ENCODE assay signal across 13 cellular contexts in genomic region chr20:18263723-18264122, GRCh38. TPM values are rescaled to one million over a fixed set of nuclear protein-coding genes. Genes with fewer than 3 reads are reported as not detected.
A peak's percentile ranks its signal among the peaks of the same experiment; 100 is the strongest.
DNase-seq lines count a peak whose midpoint lies in the region; ATAC-seq and TF ChIP-seq lines count a peak whose summit lies in the region.
"Had no signal": no experiment of that assay in that cellular context is flagged by ENCODE, and none has a peak within 500 bp of the region (broad histone marks: within the 10 kb centered on the region; RNA-seq: fewer than 3 reads in every experiment).

No MANE protein-coding gene starts in this region.

- ATAC-seq in HCT116: peak; percentile 55
- ATAC-seq in RWPE2 (ENCODE audit: low read depth): peak; percentile 31; the same call in 1 of the 3 replicates
- peak; percentile 71 for ATAC-seq in sciatic nerve
- ATAC-seq in left cardiac atrium: no peak

- no peak overlapping the region for H3K9ac ChIP-seq in HCT116 (ENCODE audit: low read length)

- H3K27me3 ChIP-seq in HCT116 (ENCODE audit: insufficient read depth, low read length) (no peaks in the 10 kb centered on the region), RWPE2 (ENCODE audit: insufficient read depth, poor library complexity, severe bottlenecking) (no peaks in the 10 kb centered on the region)

- H3K4me1 ChIP-seq in HCT116 (ENCODE audit: control insufficient read depth in 1 of 2, insufficient read depth in 2 of 2, low read length in 2 of 2) (no peaks in the 10 kb centered on the region), RWPE2 (ENCODE audit: insufficient read depth, poor library complexity, severe bottlenecking) (no peaks in the 10 kb centered on the region)

- 0 out of 2 replicates have a peak overlapping the region, but pooled peaks have one; percentile 2 for H3K4me2 ChIP-seq in HCT116 (ENCODE audit: low read length)

- no peaks in the 10 kb centered on the region for H3K79me2 ChIP-seq in HCT116 (ENCODE audit: insufficient read depth, low read length)

- TF ChIP-seq CTCF in HCT116 (IDR thresholded peaks at IDR 0.05 in 2 of 3, conservative IDR thresholded peaks at IDR 0.05 in 1 of 3; ENCODE audit: borderline replicate concordance in 1 of 3, insufficient read depth in 1 of 3, low read depth in 2 of 3, low read length in 2 of 3) (no peak), RWPE2 (IDR thresholded peaks at IDR 0.05; ENCODE audit: poor library complexity, severe bottlenecking) (no peak)

- H3K4me3 ChIP-seq in HCT116 (replicated peaks in 1 of 2; ENCODE audit: low read depth in 1 of 2, low read length in 2 of 2) (no peak overlapping the region), RWPE2 (ENCODE audit: severe bottlenecking) (no peak overlapping the region)

- H3K9me3 ChIP-seq in HCT116 (ENCODE audit: control insufficient read depth in 1 of 2, insufficient read depth in 1 of 2, low read depth in 1 of 2, low read length in 2 of 2) (no peaks in the 10 kb centered on the region), RWPE2 (ENCODE audit: severe bottlenecking) (no peaks in the 10 kb centered on the region)
- H3K9me3 ChIP-seq: neutrophil had no signal

- no TSS peak for BruUV-seq in HCT116 (replicated peaks; lab: Mats Ljungman, UMichigan)

- no peak overlapping the region for H3K27ac ChIP-seq in HCT116 (ENCODE audit: low read depth, low read length)
- H3K27ac ChIP-seq in RWPE2 (ENCODE audit: poor library complexity, severe bottlenecking): no peak overlapping the region
- H3K27ac ChIP-seq: neutrophil had no signal

- DNase-seq in HCT116 (ENCODE audit: low read depth, low spot score) (no peak), RWPE2 (ENCODE audit: low spot score) (no peak), fibroblast of gingiva (ENCODE audit: low read depth) (peak; percentile 12), sciatic nerve (ENCODE audit: low spot score) (no peak), DMS79 (lab: John Stamatoyannopoulos, UW) (no peak), left cardiac atrium (no peak)
- no peak for DNase-seq in activated T-cell treated with anti-CD3 and anti-CD28 coated beads, Interleukin-2, amount 50 U/mL, for 48 hours
- DNase-seq in effector CD8-positive, alpha-beta T cell (lab: John Stamatoyannopoulos, UW): no peak
- DNase-seq: activated CD4-positive, alpha-beta memory T cell treated with anti-CD3 and anti-CD28 coated beads for 36 hours; aorta; hypothalamus; NCI-H1048 had no signal

- H3K9me2 ChIP-seq in HCT116 (ENCODE audit: insufficient read depth): no peaks in the 10 kb centered on the region

- POLR2A ChIA-PET in HCT116 (lab: Charles Lee): no interaction called here

- CTCF ChIA-PET in HCT116 (lab: Charles Lee): no interaction called here

- TF ChIP-seq RAD21 in HCT116 (IDR thresholded peaks at IDR 0.05; ENCODE audit: low read depth): no peak

- no peak for TF ChIP-seq POLR2A in HCT116 (IDR thresholded peaks at IDR 0.05; ENCODE audit: borderline replicate concordance, extremely low read depth, insufficient read depth, insufficient read length)

- H3K36me3 ChIP-seq in HCT116 (ENCODE audit: control insufficient read depth in 1 of 2, insufficient read depth in 2 of 2, low read length in 2 of 2) (no peaks in the 10 kb centered on the region), RWPE2 (ENCODE audit: low read depth) (no peaks in the 10 kb centered on the region)
- H3K36me3 ChIP-seq: neutrophil had no signal

- RAD21 ChIA-PET in HCT116 (lab: Charles Lee; ENCODE audit: low non-redundant PET in 1 of 2, low total read pairs in 2 of 2, uncharacterized antibody in 2 of 2, unreplicated experiment in 2 of 2): no interaction called here

- no peaks in the 10 kb centered on the region for H4K20me1 ChIP-seq in HCT116 (ENCODE audit: insufficient read depth)

- intact Hi-C loops in HCT116 (cut with micrococcal nuclease) (no loop called here), sciatic nerve (cut with DNase I) (no loop called here), left cardiac atrium (cut with DNase I) (no loop called here)

- H2AFZ ChIP-seq in HCT116 (ENCODE audit: low read depth, low read length, poor library complexity, severe bottlenecking): no peak overlapping the region

TF ChIP-seq in HCT116, 20 proteins besides CTCF, POLR2A, EP300 and RAD21:
- TF ChIP-seq YY1 (IDR thresholded peaks at IDR 0.05; ENCODE audit: extremely low read depth, insufficient replicate concordance, low read depth, low read length) (no peak), ATF3 (IDR thresholded peaks at IDR 0.05) (no peak), FOSL1 (IDR thresholded peaks at IDR 0.05; ENCODE audit: low read depth) (no peak), POLR2AphosphoS5 (IDR thresholded peaks at IDR 0.05; ENCODE audit: low read depth, low read length) (no peak), CEBPB (IDR thresholded peaks at IDR 0.05; ENCODE audit: low read depth) (no peak), ZBTB33 (IDR thresholded peaks at IDR 0.05; ENCODE audit: extremely low read depth, insufficient replicate concordance, low read length) (no peak), EGR1 (IDR thresholded peaks at IDR 0.05; ENCODE audit: low read depth) (no peak), EZH2 (IDR thresholded peaks at IDR 0.05) (no peak), ZNF274 (IDR thresholded peaks at IDR 0.05; ENCODE audit: low read depth, low read length) (no peak), ZFX (IDR thresholded peaks at IDR 0.05) (no peak), SP1 (IDR thresholded peaks at IDR 0.05; ENCODE audit: low read depth) (no peak), EZH2phosphoT487 (IDR thresholded peaks at IDR 0.05; ENCODE audit: borderline replicate concordance) (no peak), REST (IDR thresholded peaks at IDR 0.05; ENCODE audit: low read depth) (no peak), MAX (IDR thresholded peaks at IDR 0.05) (no peak)

RNA-seq across cellular contexts. Expression of gene ZNF133, which starts 24.6 kb away (rescaled TPM):
- total RNA-seq in HCT116 (2021; ENCODE audit: unreplicated experiment) (9.3 TPM), sciatic nerve (16.7 TPM), left cardiac atrium (1 to 10 TPM; 6.7 to 7.4 TPM)
- polyA plus RNA-seq in HCT116 (2012): 9.3 TPM in 2 replicates

Comparison
In these comparisons a context has a peak if more than half of its experiments do, and no peak if none do; other contexts are left out.
1. ATAC-seq: peak in HCT116 (single experiment), RWPE2 (single experiment) and sciatic nerve (single experiment); none in left cardiac atrium (0 of 2).